1 cellular context compared by ENCODE assay signal in the genomic region with DNA sequence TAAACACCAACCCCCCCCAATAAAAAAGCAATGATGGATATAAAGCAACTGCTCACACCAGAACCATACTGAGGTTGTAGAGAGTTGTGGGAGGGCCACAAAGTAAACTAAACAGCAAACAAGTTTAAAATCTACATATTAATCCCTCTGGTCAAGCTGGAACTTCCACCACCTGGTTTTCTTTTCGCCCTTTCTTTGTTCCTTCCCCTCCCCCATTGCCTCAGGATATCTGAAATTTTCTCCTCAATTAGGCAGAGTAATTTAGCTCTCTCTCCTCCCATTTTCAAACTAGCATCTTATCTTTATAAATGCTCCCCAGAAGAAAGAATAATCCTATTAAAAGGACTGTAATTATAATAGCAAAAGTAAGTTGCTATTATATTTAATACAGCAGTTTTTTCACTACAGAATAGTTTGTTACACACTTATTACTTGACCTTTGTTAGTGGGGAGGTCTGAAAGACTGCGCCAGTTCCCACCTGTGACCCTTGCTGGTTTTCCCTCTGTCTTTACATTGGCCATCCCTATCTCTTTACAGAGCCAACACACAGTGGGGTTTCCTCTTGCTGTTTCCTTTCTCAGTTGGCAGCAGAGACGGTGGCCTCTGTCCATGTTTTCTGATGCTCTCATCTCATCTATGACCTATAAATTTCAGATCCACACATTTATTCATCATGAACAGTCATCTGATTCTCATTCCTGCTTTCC.
A peak's percentile ranks its signal among the peaks of the same experiment; 100 is the strongest.
TF ChIP-seq lines count a peak whose summit lies in the region.

No MANE protein-coding gene starts in this region.

TF ChIP-seq in HEK293, 187 proteins besides CTCF, POLR2A, EP300 and RAD21:
- TF ChIP-seq, protein P1, sequence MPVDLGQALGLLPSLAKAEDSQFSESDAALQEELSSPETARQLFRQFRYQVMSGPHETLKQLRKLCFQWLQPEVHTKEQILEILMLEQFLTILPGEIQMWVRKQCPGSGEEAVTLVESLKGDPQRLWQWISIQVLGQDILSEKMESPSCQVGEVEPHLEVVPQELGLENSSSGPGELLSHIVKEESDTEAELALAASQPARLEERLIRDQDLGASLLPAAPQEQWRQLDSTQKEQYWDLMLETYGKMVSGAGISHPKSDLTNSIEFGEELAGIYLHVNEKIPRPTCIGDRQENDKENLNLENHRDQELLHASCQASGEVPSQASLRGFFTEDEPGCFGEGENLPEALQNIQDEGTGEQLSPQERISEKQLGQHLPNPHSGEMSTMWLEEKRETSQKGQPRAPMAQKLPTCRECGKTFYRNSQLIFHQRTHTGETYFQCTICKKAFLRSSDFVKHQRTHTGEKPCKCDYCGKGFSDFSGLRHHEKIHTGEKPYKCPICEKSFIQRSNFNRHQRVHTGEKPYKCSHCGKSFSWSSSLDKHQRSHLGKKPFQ (tag by site-specific recombination; IDR thresholded peaks at IDR 0.05) = peak; percentile 73
- TF ChIP-seq YY2 (tag by site-specific recombination; IDR thresholded peaks at IDR 0.05) (no peak), ZNF585B (tag by site-specific recombination; IDR thresholded peaks at IDR 0.05) (no peak), TCF7L2 (IDR thresholded peaks at IDR 0.05; ENCODE audit: borderline replicate concordance, low read depth, low read length) (0 out of 2 replicates have a peak, but pooled peaks have one; percentile 9), WT1 (tag by site-specific recombination; IDR thresholded peaks at IDR 0.05) (peak; percentile 70)
